Comparison of ENCODE assay signal across 8 cellular contexts in genomic region chr5:400282-401215, GRCh38. TPM values are rescaled to one million over a fixed set of nuclear protein-coding genes. Genes with fewer than 3 reads are reported as not detected.
DNase-seq lines count a peak whose midpoint lies in the region; ATAC-seq and TF ChIP-seq lines count a peak whose summit lies in the region.

No MANE protein-coding gene starts in this region.

- TF ChIP-seq EP300 in SK-N-SH (IDR thresholded peaks at IDR 0.05; ENCODE audit: borderline replicate concordance in 1 of 2, low read depth in 1 of 2, low read length in 1 of 2): no peak

- DNase-seq in SK-N-SH: peak; percentile 2
- DNase-seq in SJCRH30: no peak
- no peak for DNase-seq in Right ventricle myocardium superior
- no peak for DNase-seq in uterus
- DNase-seq in NCI-H226: no peak

- H3K4me1 ChIP-seq in SK-N-SH (ENCODE audit: control insufficient read depth in 1 of 2, insufficient read depth in 2 of 2, low read depth in 1 of 2, low read length in 1 of 2): peaks cover 0 to 4% of the 10 kb centered on the region in 2 experiments; a peak in 2 of 4 replicates
- peaks cover 3% of the 10 kb centered on the region; the same call in 1 of the 2 replicates for H3K4me1 ChIP-seq in SJCRH30
- peaks cover 4 to 23% (median 13%) of the 10 kb centered on the region in 5 donors for H3K4me1 ChIP-seq in subcutaneous abdominal adipose tissue (ENCODE audit: control insufficient read depth in 5 of 5, insufficient read depth in 5 of 5, low read length in 5 of 5)
- H3K4me1 ChIP-seq in uterus: no peaks in the 10 kb centered on the region

- H3K9me2 ChIP-seq in SK-N-SH: no peaks in the 10 kb centered on the region

- H2AFZ ChIP-seq in SK-N-SH (ENCODE audit: low read depth): no peak overlapping the region

- CTCF ChIA-PET in SK-N-SH (lab: Yijun Ruan, JAX): no interaction called here

- no peak for TF ChIP-seq POLR2A in uterus (IDR thresholded peaks at IDR 0.05)

- H3K27ac ChIP-seq in SK-N-SH (ENCODE audit: low read depth in 2 of 2, low read length in 1 of 2) (no peak overlapping the region), SJCRH30 (no peak overlapping the region), subcutaneous abdominal adipose tissue (ENCODE audit: low read depth, low read length) (no peak overlapping the region), uterus (peak overlapping the region in 1 of 2 donors; percentile 73)

- no peaks in the 10 kb centered on the region for H3F3A ChIP-seq in SK-N-SH (replicated peaks; ENCODE audit: insufficient read depth)

- no peaks in the 10 kb centered on the region for H4K20me1 ChIP-seq in SK-N-SH (ENCODE audit: insufficient read depth)

- H3K9me3 ChIP-seq in SK-N-SH (no peaks in the 10 kb centered on the region), SJCRH30 (replicated peaks) (no peaks in the 10 kb centered on the region), subcutaneous abdominal adipose tissue (ENCODE audit: control insufficient read depth in 5 of 5, low read length in 5 of 5) (no peaks in the 10 kb centered on the region), uterus (no peaks in the 10 kb centered on the region)

- intact Hi-C loops in Right ventricle myocardium superior (cut with DNase I): no loop called here
- intact Hi-C loops in uterus (cut with DNase I; ENCODE audit: low total_unique reads): no loop called here

- 65% methylated on average over 25 of the region's 27 CpGs for WGBS in SK-N-SH (ENCODE audit: low lambda C conversion rate)

- no peak overlapping the region for H3K4me3 ChIP-seq in SK-N-SH (ENCODE audit: low read depth in 2 of 2, low read length in 1 of 2)
- peak overlapping the region; percentile 32 for H3K4me3 ChIP-seq in SJCRH30
- H3K4me3 ChIP-seq in subcutaneous abdominal adipose tissue (ENCODE audit: low read depth in 1 of 5, low read length in 5 of 5): peak overlapping the region; percentile 13 to 52 (median 45)
- H3K4me3 ChIP-seq in uterus: peak overlapping the region in 1 of 2 donors; percentile 8

- no peaks in the 10 kb centered on the region; the same call in 1 of the 2 replicates for H3K27me3 ChIP-seq in SK-N-SH (ENCODE audit: insufficient read depth)
- H3K27me3 ChIP-seq in SJCRH30: no peaks in the 10 kb centered on the region
- peaks cover 4 to 26% (median 14%) of the 10 kb centered on the region in 5 donors for H3K27me3 ChIP-seq in subcutaneous abdominal adipose tissue (ENCODE audit: control insufficient read depth in 5 of 5, insufficient read depth in 4 of 5, low read length in 5 of 5)
- no peaks in the 10 kb centered on the region for H3K27me3 ChIP-seq in uterus

- H3K36me3 ChIP-seq in SK-N-SH (replicated peaks in 1 of 2; ENCODE audit: control insufficient read depth in 1 of 2, insufficient read depth in 2 of 2, low read length in 1 of 2) (no peaks in the 10 kb centered on the region), SJCRH30 (no peaks in the 10 kb centered on the region), subcutaneous abdominal adipose tissue (ENCODE audit: control insufficient read depth in 5 of 5, insufficient read depth in 5 of 5, low read length in 5 of 5) (no peaks in the 10 kb centered on the region), uterus (no peaks in the 10 kb centered on the region)

- no peak overlapping the region for H3K4me2 ChIP-seq in SK-N-SH

- POLR2A ChIA-PET in SK-N-SH (lab: Yijun Ruan, JAX): no interaction called here

- ATAC-seq in SK-N-SH treated with all-trans-retinoic acid at 6 μM for 48 hours (no peak), HG02970 (IDR thresholded peaks at IDR 0.05; ENCODE audit: low FRiP score, unreplicated experiment) (peak; percentile 11), Right ventricle myocardium superior (ENCODE audit: poor library complexity) (peak; percentile 21)

- TF ChIP-seq RAD21 in SK-N-SH (IDR thresholded peaks at IDR 0.05; ENCODE audit: low read length): no peak

- no peak overlapping the region for H3K9ac ChIP-seq in SK-N-SH
- peak overlapping the region in 2 of 5 donors; percentile 1 to 53 for H3K9ac ChIP-seq in subcutaneous abdominal adipose tissue (ENCODE audit: low read length in 5 of 5)

- no peaks in the 10 kb centered on the region for H3K79me2 ChIP-seq in SK-N-SH (ENCODE audit: insufficient read depth)

- TF ChIP-seq CTCF in SK-N-SH (IDR thresholded peaks at IDR 0.05) (no peak), uterus (IDR thresholded peaks at IDR 0.05) (no peak)

TF ChIP-seq in SK-N-SH, 30 proteins besides CTCF, POLR2A, EP300 and RAD21 (continues in another document):
- TF ChIP-seq FOXM1 (IDR thresholded peaks at IDR 0.05; ENCODE audit: low read depth) (no peak), JUND (IDR thresholded peaks at IDR 0.05) (no peak), RFX5 (IDR thresholded peaks at IDR 0.05; ENCODE audit: low read length) (no peak), CHD2 (IDR thresholded peaks at IDR 0.05; ENCODE audit: low read length, partially characterized antibody) (no peak), REST (IDR thresholded peaks at IDR 0.05; ENCODE audit: low read depth, low read length) (no peak), NRF1 (IDR thresholded peaks at IDR 0.05; ENCODE audit: low read depth, low read length) (no peak), EZH2phosphoT487 (IDR thresholded peaks at IDR 0.05; ENCODE audit: borderline replicate concordance, low read depth) (no peak), TEAD4 (IDR thresholded peaks at IDR 0.05; ENCODE audit: borderline replicate concordance, insufficient read depth) (no peak)

TF ChIP-seq in SK-N-SH treated with all-trans-retinoic acid at 6 μM for 48 hours, 23 proteins besides CTCF, POLR2A, EP300 and RAD21 (continues in another document):
- TF ChIP-seq, protein P1, sequence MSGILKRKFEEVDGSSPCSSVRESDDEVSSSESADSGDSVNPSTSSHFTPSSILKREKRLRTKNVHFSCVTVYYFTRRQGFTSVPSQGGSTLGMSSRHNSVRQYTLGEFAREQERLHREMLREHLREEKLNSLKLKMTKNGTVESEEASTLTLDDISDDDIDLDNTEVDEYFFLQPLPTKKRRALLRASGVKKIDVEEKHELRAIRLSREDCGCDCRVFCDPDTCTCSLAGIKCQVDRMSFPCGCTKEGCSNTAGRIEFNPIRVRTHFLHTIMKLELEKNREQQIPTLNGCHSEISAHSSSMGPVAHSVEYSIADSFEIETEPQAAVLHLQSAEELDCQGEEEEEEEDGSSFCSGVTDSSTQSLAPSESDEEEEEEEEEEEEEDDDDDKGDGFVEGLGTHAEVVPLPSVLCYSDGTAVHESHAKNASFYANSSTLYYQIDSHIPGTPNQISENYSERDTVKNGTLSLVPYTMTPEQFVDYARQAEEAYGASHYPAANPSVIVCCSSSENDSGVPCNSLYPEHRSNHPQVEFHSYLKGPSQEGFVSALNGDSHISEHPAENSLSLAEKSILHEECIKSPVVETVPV (CRISPR knock-in tag; IDR thresholded peaks at IDR 0.05): no peak
- TF ChIP-seq, protein P2, sequence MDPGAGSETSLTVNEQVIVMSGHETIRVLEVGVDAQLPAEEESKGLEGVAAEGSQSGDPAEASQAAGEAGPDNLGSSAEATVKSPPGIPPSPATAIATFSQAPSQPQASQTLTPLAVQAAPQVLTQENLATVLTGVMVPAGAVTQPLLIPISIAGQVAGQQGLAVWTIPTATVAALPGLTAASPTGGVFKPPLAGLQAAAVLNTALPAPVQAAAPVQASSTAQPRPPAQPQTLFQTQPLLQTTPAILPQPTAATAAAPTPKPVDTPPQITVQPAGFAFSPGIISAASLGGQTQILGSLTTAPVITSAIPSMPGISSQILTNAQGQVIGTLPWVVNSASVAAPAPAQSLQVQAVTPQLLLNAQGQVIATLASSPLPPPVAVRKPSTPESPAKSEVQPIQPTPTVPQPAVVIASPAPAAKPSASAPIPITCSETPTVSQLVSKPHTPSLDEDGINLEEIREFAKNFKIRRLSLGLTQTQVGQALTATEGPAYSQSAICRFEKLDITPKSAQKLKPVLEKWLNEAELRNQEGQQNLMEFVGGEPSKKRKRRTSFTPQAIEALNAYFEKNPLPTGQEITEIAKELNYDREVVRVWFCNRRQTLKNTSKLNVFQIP (CRISPR knock-in tag; IDR thresholded peaks at IDR 0.05; ENCODE audit: borderline replicate concordance, low read depth): no peak
- no peak for TF ChIP-seq BACH2 (CRISPR knock-in tag; IDR thresholded peaks at IDR 0.05; ENCODE audit: borderline replicate concordance)
- no peak for TF ChIP-seq PPARA (CRISPR knock-in tag; IDR thresholded peaks at IDR 0.05; ENCODE audit: borderline replicate concordance)
- no peak for TF ChIP-seq CSDC2 (CRISPR knock-in tag; IDR thresholded peaks at IDR 0.05)
- no peak for TF ChIP-seq ZNF70 (CRISPR knock-in tag; IDR thresholded peaks at IDR 0.05)
- TF ChIP-seq ZFP3 (CRISPR knock-in tag; IDR thresholded peaks at IDR 0.05): no peak
- TF ChIP-seq, protein P3, sequence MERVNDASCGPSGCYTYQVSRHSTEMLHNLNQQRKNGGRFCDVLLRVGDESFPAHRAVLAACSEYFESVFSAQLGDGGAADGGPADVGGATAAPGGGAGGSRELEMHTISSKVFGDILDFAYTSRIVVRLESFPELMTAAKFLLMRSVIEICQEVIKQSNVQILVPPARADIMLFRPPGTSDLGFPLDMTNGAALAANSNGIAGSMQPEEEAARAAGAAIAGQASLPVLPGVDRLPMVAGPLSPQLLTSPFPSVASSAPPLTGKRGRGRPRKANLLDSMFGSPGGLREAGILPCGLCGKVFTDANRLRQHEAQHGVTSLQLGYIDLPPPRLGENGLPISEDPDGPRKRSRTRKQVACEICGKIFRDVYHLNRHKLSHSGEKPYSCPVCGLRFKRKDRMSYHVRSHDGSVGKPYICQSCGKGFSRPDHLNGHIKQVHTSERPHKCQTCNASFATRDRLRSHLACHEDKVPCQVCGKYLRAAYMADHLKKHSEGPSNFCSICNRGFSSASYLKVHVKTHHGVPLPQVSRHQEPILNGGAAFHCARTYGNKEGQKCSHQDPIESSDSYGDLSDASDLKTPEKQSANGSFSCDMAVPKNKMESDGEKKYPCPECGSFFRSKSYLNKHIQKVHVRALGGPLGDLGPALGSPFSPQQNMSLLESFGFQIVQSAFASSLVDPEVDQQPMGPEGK (CRISPR knock-in tag; IDR thresholded peaks at IDR 0.05; ENCODE audit: borderline replicate concordance): no peak
- no peak for TF ChIP-seq ZC3H10 (CRISPR knock-in tag; IDR thresholded peaks at IDR 0.05)
- no peak for TF ChIP-seq ZNF565 (CRISPR knock-in tag; conservative IDR thresholded peaks at IDR 0.05; ENCODE audit: low read depth)
- TF ChIP-seq ZNF8 (CRISPR knock-in tag; IDR thresholded peaks at IDR 0.05): no peak
- no peak for TF ChIP-seq ESRRG (CRISPR knock-in tag; IDR thresholded peaks at IDR 0.05)
- no peak for TF ChIP-seq ISL1 (CRISPR knock-in tag; IDR thresholded peaks at IDR 0.05)

RNA-seq across cellular contexts. Expression of gene EXOC3, which starts 42.4 kb away (rescaled TPM):
- polyA plus RNA-seq in SK-N-SH (2012; rRNA removed): 23.0 and 25.7 TPM in 2 replicates
- 12.9 and 16.6 TPM in 2 replicates for polyA plus RNA-seq in SK-N-SH (2012; cell fraction: cytosol; rRNA removed)
- polyA plus RNA-seq in SK-N-SH (2012; cell fraction: nucleus; rRNA removed): 58.8 and 60.0 TPM in 2 replicates
- 10.2 and 10.4 TPM in 2 replicates for total RNA-seq in SJCRH30 (2014; rRNA removed; shearing (Covaris generic))
- total RNA-seq in Right ventricle myocardium superior (46.4 TPM), uterus (10 to 100 TPM; 30.6 to 64.4 (median 50.2) TPM)

Comparison
In these comparisons a context has a peak if more than half of its experiments do, and no peak if none do; other contexts are left out.
1. H3K4me3 ChIP-seq: peak in SJCRH30 (single experiment) and subcutaneous abdominal adipose tissue (5 of 5); none in SK-N-SH (0 of 2).